14 cellular contexts compared by ENCODE assay signal in the genomic region with DNA sequence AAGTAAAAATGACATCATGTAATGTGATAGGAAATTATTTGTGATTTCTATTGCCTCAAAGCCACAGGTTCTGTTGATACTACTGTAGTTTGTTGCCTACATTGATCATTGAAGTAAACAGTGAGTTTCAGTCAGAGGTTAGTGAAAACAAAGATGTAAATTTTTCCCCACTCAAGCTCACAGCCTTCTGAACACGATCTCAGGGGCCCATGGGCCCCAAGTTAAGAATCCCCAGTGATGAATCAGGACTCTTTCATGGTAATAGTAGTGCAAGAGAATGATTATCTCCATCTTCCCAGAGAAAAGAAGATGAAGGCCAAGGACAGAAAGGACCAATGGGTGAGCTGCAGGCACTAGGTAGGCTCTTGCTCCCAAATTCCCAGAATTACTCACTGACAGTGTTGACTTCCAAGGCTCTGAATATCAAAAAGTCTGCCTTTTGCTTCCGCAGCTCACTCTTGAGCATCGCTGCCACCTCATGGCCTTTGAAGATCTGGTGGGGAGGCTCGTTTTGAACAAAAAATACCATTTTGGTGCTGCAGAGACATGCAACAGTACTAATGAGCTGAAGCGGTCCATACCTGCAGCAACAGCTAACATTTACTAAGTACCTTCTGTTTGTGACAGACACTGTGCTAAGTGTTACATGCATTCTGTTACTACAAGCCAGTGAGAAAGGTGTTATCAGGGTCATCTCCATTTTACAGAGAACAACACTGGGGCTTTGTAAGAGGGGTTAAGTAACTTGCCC.
DNase-seq lines count a peak whose midpoint lies in the region; ATAC-seq and TF ChIP-seq lines count a peak whose summit lies in the region.
"Had no signal": no experiment of that assay in that cellular context is flagged by ENCODE, and none has a peak within 500 bp of the region (broad histone marks: within the 10 kb centered on the region; RNA-seq: fewer than 3 reads in every experiment).

No MANE protein-coding gene starts in this region.

- no peak overlapping the region for H3K4me2 ChIP-seq in neural cell (ENCODE audit: low read length)

- no peak for ATAC-seq in GM18519 (IDR thresholded peaks at IDR 0.05; ENCODE audit: low FRiP score, unreplicated experiment)
- ATAC-seq: left lung had no signal

- peak overlapping the region; percentile 2 for H3K27ac Mint-ChIP-seq in activated CD4-positive, alpha-beta memory T cell treated with anti-CD3 and anti-CD28 coated beads for 36 hours
- H3K27ac Mint-ChIP-seq in activated CD4-positive, alpha-beta memory T cell treated with anti-CD3 and anti-CD28 coated beads, Interleukin-2, amount 10 ng/mL, durations not matched to agents 7 days and 5 days = no peak overlapping the region
- H3K27ac Mint-ChIP-seq: activated CD4-positive, alpha-beta T cell treated with anti-CD3 and anti-CD28 coated beads, Interleukin-2, amount 10 ng/mL, durations not matched to agents 24 days and 14 days; activated naive CD8-positive, alpha-beta T cell treated with anti-CD3 and anti-CD28 coated beads for 36 hours had no signal

- H3K27me3 Mint-ChIP-seq in activated CD4-positive, alpha-beta memory T cell treated with anti-CD3 and anti-CD28 coated beads for 36 hours = no peaks in the 10 kb centered on the region
- H3K27me3 Mint-ChIP-seq in activated CD4-positive, alpha-beta memory T cell treated with anti-CD3 and anti-CD28 coated beads, Interleukin-2, amount 10 ng/mL, durations not matched to agents 7 days and 5 days = no peaks in the 10 kb centered on the region
- H3K27me3 Mint-ChIP-seq: activated CD4-positive, alpha-beta T cell treated with anti-CD3 and anti-CD28 coated beads, Interleukin-2, amount 10 ng/mL, durations not matched to agents 24 days and 14 days; activated naive CD8-positive, alpha-beta T cell treated with anti-CD3 and anti-CD28 coated beads for 36 hours had no signal

- TF ChIP-seq EP300 in Ishikawa (IDR thresholded peaks at IDR 0.05; ENCODE audit: borderline replicate concordance) (no peak), neural cell (conservative IDR thresholded peaks at IDR 0.05; ENCODE audit: poor library complexity, severe bottlenecking) (no peak)

- no peaks in the 10 kb centered on the region for H3K9me3 Mint-ChIP-seq in activated CD4-positive, alpha-beta memory T cell treated with anti-CD3 and anti-CD28 coated beads for 36 hours
- H3K9me3 Mint-ChIP-seq in activated CD4-positive, alpha-beta memory T cell treated with anti-CD3 and anti-CD28 coated beads, Interleukin-2, amount 10 ng/mL, durations not matched to agents 7 days and 5 days = no peaks in the 10 kb centered on the region
- H3K9me3 Mint-ChIP-seq: activated CD4-positive, alpha-beta T cell treated with anti-CD3 and anti-CD28 coated beads, Interleukin-2, amount 10 ng/mL, durations not matched to agents 24 days and 14 days; activated naive CD8-positive, alpha-beta T cell treated with anti-CD3 and anti-CD28 coated beads for 36 hours had no signal

- no peaks in the 10 kb centered on the region for H3K9me2 ChIP-seq in neural cell (ENCODE audit: insufficient read depth, low read length)

- intact Hi-C loops in activated CD4-positive, alpha-beta memory T cell treated with anti-CD3 and anti-CD28 coated beads for 36 hours (cut with micrococcal nuclease) = no loop called here

- TF ChIP-seq RAD21 in Ishikawa (IDR thresholded peaks at IDR 0.05; ENCODE audit: low read depth) = peak; percentile 28; the same call in 1 of the 2 replicates
- peak; percentile 60 for TF ChIP-seq RAD21 in neural cell (conservative IDR thresholded peaks at IDR 0.05)

- H3K27me3 ChIP-seq in neural cell (ENCODE audit: insufficient read depth, low read depth, low read length) = no peaks in the 10 kb centered on the region
- H3K27me3 ChIP-seq: left lung had no signal

- H3K79me2 ChIP-seq in neural cell (replicated peaks; ENCODE audit: insufficient read depth, low read length) = no peaks in the 10 kb centered on the region

- H3K36me3 Mint-ChIP-seq in activated CD4-positive, alpha-beta memory T cell treated with anti-CD3 and anti-CD28 coated beads for 36 hours = peaks cover 22% of the 10 kb centered on the region
- peaks cover 21% of the 10 kb centered on the region for H3K36me3 Mint-ChIP-seq in activated CD4-positive, alpha-beta memory T cell treated with anti-CD3 and anti-CD28 coated beads, Interleukin-2, amount 10 ng/mL, durations not matched to agents 7 days and 5 days (ENCODE audit: low read depth)

- no peaks in the 10 kb centered on the region for H3K9me3 ChIP-seq in neural cell (ENCODE audit: low read length)
- H3K9me3 ChIP-seq: left lung had no signal

- peaks cover 16% of the 10 kb centered on the region for H3K4me1 Mint-ChIP-seq in activated CD4-positive, alpha-beta memory T cell treated with anti-CD3 and anti-CD28 coated beads for 36 hours (ENCODE audit: low read depth)
- H3K4me1 Mint-ChIP-seq in activated CD4-positive, alpha-beta memory T cell treated with anti-CD3 and anti-CD28 coated beads, Interleukin-2, amount 10 ng/mL, durations not matched to agents 7 days and 5 days = peaks cover 10% of the 10 kb centered on the region

- CTCF ChIA-PET in activated CD4-positive, alpha-beta memory T cell treated with anti-CD3 and anti-CD28 coated beads for 36 hours (lab: Charles Lee) = interaction anchor here (0.7 to 7.4 kb wide), 7 partner anchors 9 to 124 kb away, joined by 3 to 58 read pairs (median 4); no protein-coding TSS in a partner anchor
- CTCF ChIA-PET in activated CD4-positive, alpha-beta memory T cell treated with anti-CD3 and anti-CD28 coated beads, Interleukin-2, amount 10 ng/mL, durations not matched to agents 7 days and 5 days (lab: Charles Lee) = interaction anchor here (0.6 to 6.0 kb wide), 8 partner anchors 8 to 272 kb away, joined by 3 to 30 read pairs (median 4); no protein-coding TSS in a partner anchor

- POLR2A ChIA-PET in activated CD4-positive, alpha-beta memory T cell treated with anti-CD3 and anti-CD28 coated beads for 36 hours (lab: Charles Lee) = interaction anchor here (1.0 kb wide), 3 partner anchors 10 to 584 kb away, joined by 3 to 4 read pairs (median 3); a partner anchor contains a TSS
- POLR2A ChIA-PET in activated CD4-positive, alpha-beta memory T cell treated with anti-CD3 and anti-CD28 coated beads, Interleukin-2, amount 10 ng/mL, durations not matched to agents 7 days and 5 days (lab: Charles Lee) = interaction anchor here (0.7 to 1.3 kb wide), 3 partner anchors 62 to 115 kb away, joined by 3 to 5 read pairs (median 5); a partner anchor contains a TSS

- no peak overlapping the region for H3K4me3 Mint-ChIP-seq in activated CD4-positive, alpha-beta memory T cell treated with anti-CD3 and anti-CD28 coated beads for 36 hours
- no peak overlapping the region for H3K4me3 Mint-ChIP-seq in activated CD4-positive, alpha-beta memory T cell treated with anti-CD3 and anti-CD28 coated beads, Interleukin-2, amount 10 ng/mL, durations not matched to agents 7 days and 5 days
- H3K4me3 Mint-ChIP-seq: activated CD4-positive, alpha-beta T cell treated with anti-CD3 and anti-CD28 coated beads, Interleukin-2, amount 10 ng/mL, durations not matched to agents 24 days and 14 days; activated naive CD8-positive, alpha-beta T cell treated with anti-CD3 and anti-CD28 coated beads for 36 hours had no signal

- H3F3A ChIP-seq in neural cell (ENCODE audit: insufficient read depth, low read length, poor library complexity, severe bottlenecking) = no peaks in the 10 kb centered on the region

- H3K36me3 ChIP-seq in neural cell (ENCODE audit: insufficient read depth, low read length) = no peaks in the 10 kb centered on the region

- peak; percentile 52 for TF ChIP-seq CTCF in neural cell (IDR thresholded peaks at IDR 0.05; ENCODE audit: poor library complexity, severe bottlenecking)

- H4K20me1 ChIP-seq in neural cell (ENCODE audit: insufficient read depth) = no peaks in the 10 kb centered on the region

- H3K9ac ChIP-seq in neural cell (ENCODE audit: low read length) = no peak overlapping the region

- H2AFZ ChIP-seq in neural cell (ENCODE audit: low read depth, low read length) = no peak overlapping the region

- no peak overlapping the region for H3K4me3 ChIP-seq in neural cell (ENCODE audit: low read length)
- H3K4me3 ChIP-seq: left lung had no signal

- no peak for DNase-seq in activated CD4-positive, alpha-beta memory T cell treated with anti-CD3 and anti-CD28 coated beads for 36 hours
- DNase-seq in activated CD4-positive, alpha-beta memory T cell treated with anti-CD3 and anti-CD28 coated beads, Interleukin-2, amount 10 ng/mL, durations not matched to agents 7 days and 5 days = no peak
- DNase-seq in astrocyte of the hippocampus (ENCODE audit: low read depth, low spot score) (peak; percentile 30), OCI-M2 (lab: John Stamatoyannopoulos, UW; ENCODE audit: unreplicated experiment) (no peak), kidney tubule cell (ENCODE audit: low spot score) (no peak)
- DNase-seq: activated CD4-positive, alpha-beta T cell treated with anti-CD3 and anti-CD28 coated beads, Interleukin-2, amount 10 ng/mL, durations not matched to agents 24 days and 14 days; activated naive CD8-positive, alpha-beta T cell treated with anti-CD3 and anti-CD28 coated beads for 36 hours; AML-193; left lung; NCI-H510A treated with DMSO at 0.1 percent for 48 hours; stimulated activated CD4-positive, alpha-beta T cell treated with anti-CD3 and anti-CD28 coated beads, Interleukin-12 subunit alpha, Interleukin-12 subunit beta, amount 100 ng/mL, for 4 hours had no signal

- no peak overlapping the region for H3K27ac ChIP-seq in neural cell (ENCODE audit: low read length)

TF ChIP-seq in Ishikawa, 13 proteins besides CTCF, POLR2A, EP300 and RAD21 (continues in another document):
- TF ChIP-seq CREB1 (IDR thresholded peaks at IDR 0.05; ENCODE audit: low read depth) = no peak
- no peak for TF ChIP-seq EGR1 (IDR thresholded peaks at IDR 0.05)
- no peak for TF ChIP-seq ZBTB7A (IDR thresholded peaks at IDR 0.05; ENCODE audit: low read depth)
- TF ChIP-seq FOXM1 (IDR thresholded peaks at IDR 0.05; ENCODE audit: borderline replicate concordance, low read depth) = no peak
- no peak for TF ChIP-seq CEBPB (IDR thresholded peaks at IDR 0.05)
- no peak for TF ChIP-seq TCF12 (IDR thresholded peaks at IDR 0.05; ENCODE audit: low read depth)
- no peak for TF ChIP-seq TEAD4 (IDR thresholded peaks at IDR 0.05)
- no peak for TF ChIP-seq NFIC (IDR thresholded peaks at IDR 0.05)

TF ChIP-seq in neural cell, 6 proteins besides CTCF, POLR2A, EP300 and RAD21:
- TF ChIP-seq EZH2 (IDR thresholded peaks at IDR 0.05; ENCODE audit: borderline replicate concordance, insufficient read depth, low read length, poor library complexity, severe bottlenecking) = no peak
- peak; percentile 37 for TF ChIP-seq SMC3 (conservative IDR thresholded peaks at IDR 0.05; ENCODE audit: poor library complexity)
